1 cellular context compared by ENCODE assay signal in the genomic region with DNA sequence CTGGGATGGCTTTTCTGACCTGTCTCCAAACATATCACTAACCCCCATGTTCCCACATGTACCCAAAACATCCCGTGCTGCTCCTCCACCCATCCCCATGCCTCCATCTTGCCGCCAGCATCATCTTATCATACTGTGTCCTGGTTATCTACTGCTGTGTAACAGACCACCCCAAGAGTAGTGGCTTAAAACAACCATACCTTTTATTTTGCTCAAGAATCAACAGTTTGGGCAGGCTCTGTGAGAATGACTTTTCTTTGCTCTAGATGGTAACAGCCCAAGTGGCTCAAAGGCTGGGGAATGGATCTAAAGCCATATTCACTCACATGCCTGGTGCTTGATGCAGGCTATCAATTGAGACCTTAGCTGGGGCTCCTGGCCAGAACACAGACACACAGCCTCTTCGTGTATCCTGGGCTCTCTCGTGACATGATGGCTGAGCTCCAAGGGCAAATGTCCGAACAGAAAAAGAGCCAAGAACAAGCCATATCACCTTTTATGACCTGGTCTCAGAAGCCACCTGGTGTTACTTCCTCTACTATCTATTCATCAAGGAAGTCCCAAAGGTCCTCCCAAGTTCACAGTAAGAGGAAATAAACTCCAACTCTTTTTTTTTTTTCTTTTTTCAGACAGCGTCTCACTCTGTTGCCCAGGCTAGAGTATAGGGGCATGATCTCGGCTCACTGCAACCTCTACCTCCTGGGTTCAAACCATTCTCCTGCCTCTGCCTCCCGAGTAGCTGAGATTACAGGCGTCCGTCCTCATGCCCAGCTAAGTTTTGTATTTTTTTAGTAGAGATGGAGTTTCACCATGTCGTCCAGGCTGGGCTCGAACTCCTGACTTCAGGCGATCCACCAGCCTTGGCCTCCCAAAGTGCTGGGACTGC.
TF ChIP-seq lines count a peak whose summit lies in the region.

No MANE protein-coding gene starts in this region.

TF ChIP-seq in K562, 482 proteins besides CTCF, POLR2A, EP300 and RAD21 (continued from another document and continues in another):
- TF ChIP-seq, protein P1, sequence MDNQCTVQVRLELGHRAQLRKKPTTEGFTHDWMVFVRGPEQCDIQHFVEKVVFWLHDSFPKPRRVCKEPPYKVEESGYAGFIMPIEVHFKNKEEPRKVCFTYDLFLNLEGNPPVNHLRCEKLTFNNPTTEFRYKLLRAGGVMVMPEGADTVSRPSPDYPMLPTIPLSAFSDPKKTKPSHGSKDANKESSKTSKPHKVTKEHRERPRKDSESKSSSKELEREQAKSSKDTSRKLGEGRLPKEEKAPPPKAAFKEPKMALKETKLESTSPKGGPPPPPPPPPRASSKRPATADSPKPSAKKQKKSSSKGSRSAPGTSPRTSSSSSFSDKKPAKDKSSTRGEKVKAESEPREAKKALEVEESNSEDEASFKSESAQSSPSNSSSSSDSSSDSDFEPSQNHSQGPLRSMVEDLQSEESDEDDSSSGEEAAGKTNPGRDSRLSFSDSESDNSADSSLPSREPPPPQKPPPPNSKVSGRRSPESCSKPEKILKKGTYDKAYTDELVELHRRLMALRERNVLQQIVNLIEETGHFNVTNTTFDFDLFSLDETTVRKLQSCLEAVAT (IDR thresholded peaks at IDR 0.05), result peak in 1 of 2 experiments; percentile 35; a peak in 3 of 4 replicates
- TF ChIP-seq TRIM24 (IDR thresholded peaks at IDR 0.05), result no peak
- no peak for TF ChIP-seq MXI1 (IDR thresholded peaks at IDR 0.05; ENCODE audit: low read depth, low read length)
- TF ChIP-seq ETV1 (tag; conservative IDR thresholded peaks at IDR 0.05; ENCODE audit: low read depth), result peak; percentile 77
- peak; percentile 49; the same call in 1 of the 2 replicates for TF ChIP-seq KLF6 (CRISPR knock-in tag; IDR thresholded peaks at IDR 0.05; ENCODE audit: borderline replicate concordance)
- TF ChIP-seq ILK (tag; IDR thresholded peaks at IDR 0.05; ENCODE audit: borderline replicate concordance, low read depth), result no peak
- TF ChIP-seq DIDO1 (tag; IDR thresholded peaks at IDR 0.05; ENCODE audit: low read depth), result no peak
- no peak for TF ChIP-seq ELF4 (CRISPR knock-in tag; IDR thresholded peaks at IDR 0.05)
- no peak for TF ChIP-seq RCOR1 (IDR thresholded peaks at IDR 0.05; ENCODE audit: borderline replicate concordance in 1 of 2, low read depth in 2 of 2, low read length in 2 of 2)
- no peak for TF ChIP-seq NR3C1 (CRISPR knock-in tag; IDR thresholded peaks at IDR 0.05)
- TF ChIP-seq, protein P2, sequence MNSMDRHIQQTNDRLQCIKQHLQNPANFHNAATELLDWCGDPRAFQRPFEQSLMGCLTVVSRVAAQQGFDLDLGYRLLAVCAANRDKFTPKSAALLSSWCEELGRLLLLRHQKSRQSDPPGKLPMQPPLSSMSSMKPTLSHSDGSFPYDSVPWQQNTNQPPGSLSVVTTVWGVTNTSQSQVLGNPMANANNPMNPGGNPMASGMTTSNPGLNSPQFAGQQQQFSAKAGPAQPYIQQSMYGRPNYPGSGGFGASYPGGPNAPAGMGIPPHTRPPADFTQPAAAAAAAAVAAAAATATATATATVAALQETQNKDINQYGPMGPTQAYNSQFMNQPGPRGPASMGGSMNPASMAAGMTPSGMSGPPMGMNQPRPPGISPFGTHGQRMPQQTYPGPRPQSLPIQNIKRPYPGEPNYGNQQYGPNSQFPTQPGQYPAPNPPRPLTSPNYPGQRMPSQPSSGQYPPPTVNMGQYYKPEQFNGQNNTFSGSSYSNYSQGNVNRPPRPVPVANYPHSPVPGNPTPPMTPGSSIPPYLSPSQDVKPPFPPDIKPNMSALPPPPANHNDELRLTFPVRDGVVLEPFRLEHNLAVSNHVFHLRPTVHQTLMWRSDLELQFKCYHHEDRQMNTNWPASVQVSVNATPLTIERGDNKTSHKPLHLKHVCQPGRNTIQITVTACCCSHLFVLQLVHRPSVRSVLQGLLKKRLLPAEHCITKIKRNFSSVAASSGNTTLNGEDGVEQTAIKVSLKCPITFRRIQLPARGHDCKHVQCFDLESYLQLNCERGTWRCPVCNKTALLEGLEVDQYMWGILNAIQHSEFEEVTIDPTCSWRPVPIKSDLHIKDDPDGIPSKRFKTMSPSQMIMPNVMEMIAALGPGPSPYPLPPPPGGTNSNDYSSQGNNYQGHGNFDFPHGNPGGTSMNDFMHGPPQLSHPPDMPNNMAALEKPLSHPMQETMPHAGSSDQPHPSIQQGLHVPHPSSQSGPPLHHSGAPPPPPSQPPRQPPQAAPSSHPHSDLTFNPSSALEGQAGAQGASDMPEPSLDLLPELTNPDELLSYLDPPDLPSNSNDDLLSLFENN (IDR thresholded peaks at IDR 0.05; ENCODE audit: low read depth in 2 of 2, low read length in 2 of 2), result no peak
- TF ChIP-seq HNRNPK (IDR thresholded peaks at IDR 0.05; ENCODE audit: low read depth, low read length, poor library complexity, severe bottlenecking), result no peak
- TF ChIP-seq CBX5 (IDR thresholded peaks at IDR 0.05; ENCODE audit: borderline replicate concordance, low read depth), result no peak
- 0 out of 2 replicates have a peak, but pooled peaks have one; percentile 9 for TF ChIP-seq ZNF311 (CRISPR knock-in tag; IDR thresholded peaks at IDR 0.05)
- TF ChIP-seq, protein P3, sequence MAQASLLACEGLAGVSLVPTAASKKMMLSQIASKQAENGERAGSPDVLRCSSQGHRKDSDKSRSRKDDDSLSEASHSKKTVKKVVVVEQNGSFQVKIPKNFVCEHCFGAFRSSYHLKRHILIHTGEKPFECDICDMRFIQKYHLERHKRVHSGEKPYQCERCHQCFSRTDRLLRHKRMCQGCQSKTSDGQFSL (CRISPR knock-in tag; IDR thresholded peaks at IDR 0.05), result no peak
- TF ChIP-seq, protein P3 (tag; IDR thresholded peaks at IDR 0.05), result no peak
- TF ChIP-seq, protein P4, sequence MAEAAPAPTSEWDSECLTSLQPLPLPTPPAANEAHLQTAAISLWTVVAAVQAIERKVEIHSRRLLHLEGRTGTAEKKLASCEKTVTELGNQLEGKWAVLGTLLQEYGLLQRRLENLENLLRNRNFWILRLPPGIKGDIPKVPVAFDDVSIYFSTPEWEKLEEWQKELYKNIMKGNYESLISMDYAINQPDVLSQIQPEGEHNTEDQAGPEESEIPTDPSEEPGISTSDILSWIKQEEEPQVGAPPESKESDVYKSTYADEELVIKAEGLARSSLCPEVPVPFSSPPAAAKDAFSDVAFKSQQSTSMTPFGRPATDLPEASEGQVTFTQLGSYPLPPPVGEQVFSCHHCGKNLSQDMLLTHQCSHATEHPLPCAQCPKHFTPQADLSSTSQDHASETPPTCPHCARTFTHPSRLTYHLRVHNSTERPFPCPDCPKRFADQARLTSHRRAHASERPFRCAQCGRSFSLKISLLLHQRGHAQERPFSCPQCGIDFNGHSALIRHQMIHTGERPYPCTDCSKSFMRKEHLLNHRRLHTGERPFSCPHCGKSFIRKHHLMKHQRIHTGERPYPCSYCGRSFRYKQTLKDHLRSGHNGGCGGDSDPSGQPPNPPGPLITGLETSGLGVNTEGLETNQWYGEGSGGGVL (CRISPR knock-in tag; IDR thresholded peaks at IDR 0.05), result no peak
- no peak for TF ChIP-seq ZNF253 (CRISPR knock-in tag; conservative IDR thresholded peaks at IDR 0.05)
- no peak for TF ChIP-seq SMAD2 (IDR thresholded peaks at IDR 0.05; ENCODE audit: low read depth, low read length)
- TF ChIP-seq NCOR1 (IDR thresholded peaks at IDR 0.05), result no peak
- TF ChIP-seq MCM2 (IDR thresholded peaks at IDR 0.05; ENCODE audit: low read depth), result no peak
- TF ChIP-seq RBM14 (IDR thresholded peaks at IDR 0.05; ENCODE audit: borderline replicate concordance, insufficient read depth, low read depth, low read length), result no peak
- TF ChIP-seq NFATC3 (IDR thresholded peaks at IDR 0.05), result no peak
- TF ChIP-seq HEY1 (CRISPR knock-in tag; IDR thresholded peaks at IDR 0.05; ENCODE audit: borderline replicate concordance), result no peak
- no peak for TF ChIP-seq POLR2H (tag; IDR thresholded peaks at IDR 0.05; ENCODE audit: low read depth)
- no peak for TF ChIP-seq NFIX (CRISPR knock-in tag; IDR thresholded peaks at IDR 0.05; ENCODE audit: low read depth)
- no peak for TF ChIP-seq SRSF9 (IDR thresholded peaks at IDR 0.05; ENCODE audit: borderline replicate concordance, low read depth, low read length)
- TF ChIP-seq SLC30A9 (CRISPR knock-in tag; IDR thresholded peaks at IDR 0.05), result no peak
- TF ChIP-seq ZFP36 (IDR thresholded peaks at IDR 0.05; ENCODE audit: low read depth, low read length, partially characterized antibody), result no peak
- TF ChIP-seq, protein P5, sequence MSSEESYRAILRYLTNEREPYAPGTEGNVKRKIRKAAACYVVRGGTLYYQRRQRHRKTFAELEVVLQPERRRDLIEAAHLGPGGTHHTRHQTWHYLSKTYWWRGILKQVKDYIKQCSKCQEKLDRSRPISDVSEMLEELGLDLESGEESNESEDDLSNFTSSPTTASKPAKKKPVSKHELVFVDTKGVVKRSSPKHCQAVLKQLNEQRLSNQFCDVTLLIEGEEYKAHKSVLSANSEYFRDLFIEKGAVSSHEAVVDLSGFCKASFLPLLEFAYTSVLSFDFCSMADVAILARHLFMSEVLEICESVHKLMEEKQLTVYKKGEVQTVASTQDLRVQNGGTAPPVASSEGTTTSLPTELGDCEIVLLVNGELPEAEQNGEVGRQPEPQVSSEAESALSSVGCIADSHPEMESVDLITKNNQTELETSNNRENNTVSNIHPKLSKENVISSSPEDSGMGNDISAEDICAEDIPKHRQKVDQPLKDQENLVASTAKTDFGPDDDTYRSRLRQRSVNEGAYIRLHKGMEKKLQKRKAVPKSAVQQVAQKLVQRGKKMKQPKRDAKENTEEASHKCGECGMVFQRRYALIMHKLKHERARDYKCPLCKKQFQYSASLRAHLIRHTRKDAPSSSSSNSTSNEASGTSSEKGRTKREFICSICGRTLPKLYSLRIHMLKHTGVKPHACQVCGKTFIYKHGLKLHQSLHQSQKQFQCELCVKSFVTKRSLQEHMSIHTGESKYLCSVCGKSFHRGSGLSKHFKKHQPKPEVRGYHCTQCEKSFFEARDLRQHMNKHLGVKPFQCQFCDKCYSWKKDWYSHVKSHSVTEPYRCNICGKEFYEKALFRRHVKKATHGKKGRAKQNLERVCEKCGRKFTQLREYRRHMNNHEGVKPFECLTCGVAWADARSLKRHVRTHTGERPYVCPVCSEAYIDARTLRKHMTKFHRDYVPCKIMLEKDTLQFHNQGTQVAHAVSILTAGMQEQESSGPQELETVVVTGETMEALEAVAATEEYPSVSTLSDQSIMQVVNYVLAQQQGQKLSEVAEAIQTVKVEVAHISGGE (CRISPR knock-in tag; IDR thresholded peaks at IDR 0.05), result no peak
- no peak; a peak in 1 of 4 replicates for TF ChIP-seq TBL1XR1 (IDR thresholded peaks at IDR 0.05; ENCODE audit: low read length in 2 of 2)
- TF ChIP-seq, protein P6, sequence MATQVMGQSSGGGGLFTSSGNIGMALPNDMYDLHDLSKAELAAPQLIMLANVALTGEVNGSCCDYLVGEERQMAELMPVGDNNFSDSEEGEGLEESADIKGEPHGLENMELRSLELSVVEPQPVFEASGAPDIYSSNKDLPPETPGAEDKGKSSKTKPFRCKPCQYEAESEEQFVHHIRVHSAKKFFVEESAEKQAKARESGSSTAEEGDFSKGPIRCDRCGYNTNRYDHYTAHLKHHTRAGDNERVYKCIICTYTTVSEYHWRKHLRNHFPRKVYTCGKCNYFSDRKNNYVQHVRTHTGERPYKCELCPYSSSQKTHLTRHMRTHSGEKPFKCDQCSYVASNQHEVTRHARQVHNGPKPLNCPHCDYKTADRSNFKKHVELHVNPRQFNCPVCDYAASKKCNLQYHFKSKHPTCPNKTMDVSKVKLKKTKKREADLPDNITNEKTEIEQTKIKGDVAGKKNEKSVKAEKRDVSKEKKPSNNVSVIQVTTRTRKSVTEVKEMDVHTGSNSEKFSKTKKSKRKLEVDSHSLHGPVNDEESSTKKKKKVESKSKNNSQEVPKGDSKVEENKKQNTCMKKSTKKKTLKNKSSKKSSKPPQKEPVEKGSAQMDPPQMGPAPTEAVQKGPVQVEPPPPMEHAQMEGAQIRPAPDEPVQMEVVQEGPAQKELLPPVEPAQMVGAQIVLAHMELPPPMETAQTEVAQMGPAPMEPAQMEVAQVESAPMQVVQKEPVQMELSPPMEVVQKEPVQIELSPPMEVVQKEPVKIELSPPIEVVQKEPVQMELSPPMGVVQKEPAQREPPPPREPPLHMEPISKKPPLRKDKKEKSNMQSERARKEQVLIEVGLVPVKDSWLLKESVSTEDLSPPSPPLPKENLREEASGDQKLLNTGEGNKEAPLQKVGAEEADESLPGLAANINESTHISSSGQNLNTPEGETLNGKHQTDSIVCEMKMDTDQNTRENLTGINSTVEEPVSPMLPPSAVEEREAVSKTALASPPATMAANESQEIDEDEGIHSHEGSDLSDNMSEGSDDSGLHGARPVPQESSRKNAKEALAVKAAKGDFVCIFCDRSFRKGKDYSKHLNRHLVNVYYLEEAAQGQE (CRISPR knock-in tag; IDR thresholded peaks at IDR 0.05; ENCODE audit: low read depth), result no peak
- TF ChIP-seq HDAC6 (IDR thresholded peaks at IDR 0.05; ENCODE audit: low read depth, low read length), result no peak
- no peak for TF ChIP-seq ZKSCAN3 (CRISPR knock-in tag; IDR thresholded peaks at IDR 0.05)
- TF ChIP-seq ZNF347 (CRISPR knock-in tag; IDR thresholded peaks at IDR 0.05; ENCODE audit: low read depth), result no peak
- TF ChIP-seq, protein P7, sequence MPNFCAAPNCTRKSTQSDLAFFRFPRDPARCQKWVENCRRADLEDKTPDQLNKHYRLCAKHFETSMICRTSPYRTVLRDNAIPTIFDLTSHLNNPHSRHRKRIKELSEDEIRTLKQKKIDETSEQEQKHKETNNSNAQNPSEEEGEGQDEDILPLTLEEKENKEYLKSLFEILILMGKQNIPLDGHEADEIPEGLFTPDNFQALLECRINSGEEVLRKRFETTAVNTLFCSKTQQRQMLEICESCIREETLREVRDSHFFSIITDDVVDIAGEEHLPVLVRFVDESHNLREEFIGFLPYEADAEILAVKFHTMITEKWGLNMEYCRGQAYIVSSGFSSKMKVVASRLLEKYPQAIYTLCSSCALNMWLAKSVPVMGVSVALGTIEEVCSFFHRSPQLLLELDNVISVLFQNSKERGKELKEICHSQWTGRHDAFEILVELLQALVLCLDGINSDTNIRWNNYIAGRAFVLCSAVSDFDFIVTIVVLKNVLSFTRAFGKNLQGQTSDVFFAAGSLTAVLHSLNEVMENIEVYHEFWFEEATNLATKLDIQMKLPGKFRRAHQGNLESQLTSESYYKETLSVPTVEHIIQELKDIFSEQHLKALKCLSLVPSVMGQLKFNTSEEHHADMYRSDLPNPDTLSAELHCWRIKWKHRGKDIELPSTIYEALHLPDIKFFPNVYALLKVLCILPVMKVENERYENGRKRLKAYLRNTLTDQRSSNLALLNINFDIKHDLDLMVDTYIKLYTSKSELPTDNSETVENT (CRISPR knock-in tag; IDR thresholded peaks at IDR 0.05), result no peak
- no peak for TF ChIP-seq COPS2 (conservative IDR thresholded peaks at IDR 0.05)
- TF ChIP-seq KDM1A (IDR thresholded peaks at IDR 0.05), result peak in 1 of 2 experiments; percentile 60; a peak in 3 of 4 replicates
- TF ChIP-seq ZNF695 (CRISPR knock-in tag; IDR thresholded peaks at IDR 0.05), result no peak
- no peak for TF ChIP-seq BCL6 (CRISPR knock-in tag; IDR thresholded peaks at IDR 0.05)
- peak in 1 of 3 experiments; percentile 47 for TF ChIP-seq YY1 (IDR thresholded peaks at IDR 0.05; ENCODE audit: borderline replicate concordance in 1 of 3, control insufficient read depth in 1 of 3, extremely low read depth in 1 of 3, insufficient read depth in 3 of 3, insufficient read length in 1 of 3, insufficient replicate concordance in 2 of 3, low read depth in 1 of 3, low read length in 2 of 3)
- TF ChIP-seq KAT2B (IDR thresholded peaks at IDR 0.05; ENCODE audit: low read depth, low read length), result no peak
